In genomic region chrX:69161786-69162349, GRCh38 we compare ENCODE assay signal across 19 cellular contexts.
"Had no signal": no experiment of that assay in that cellular context is flagged by ENCODE, and none has a peak within 500 bp of the region (broad histone marks: within the 10 kb centered on the region; RNA-seq: fewer than 3 reads in every experiment).

No MANE protein-coding gene starts in this region.

- H3K9me3 ChIP-seq: heart left ventricle, left lung, transverse colon had no signal

- H3K4me3 ChIP-seq: coronary artery, heart left ventricle, left lung, transverse colon had no signal

- H3K27me3 ChIP-seq: brain microvascular endothelial cell, left lung, transverse colon had no signal

- DNase-seq: activated B cell treated with CpG ODN at 0.5 μM for 24 hours; activated CD4-positive, alpha-beta memory T cell treated with anti-CD3 and anti-CD28 coated beads, Interleukin-2, amount 10 ng/mL, durations not matched to agents 7 days and 5 days; activated CD4-positive, alpha-beta T cell treated with anti-CD3 and anti-CD28 coated beads for 48 hours; activated CD8-positive, alpha-beta memory T cell treated with anti-CD3 and anti-CD28 coated beads, Interleukin-2, amount 50 U/mL, for 4 hours; activated gamma-delta T cell; anterior cingulate cortex; brain microvascular endothelial cell; erythroblast; heart left ventricle; left lung; nephron progenitor cell; occipital lobe; retina; stimulated activated CD4-positive, alpha-beta T cell treated with anti-CD3 and anti-CD28 coated beads, Interleukin-12 subunit alpha, Interleukin-12 subunit beta, amount 100 ng/mL, for 4 hours; stimulated activated CD4-positive, alpha-beta T cell treated with anti-CD3 and anti-CD28 coated beads, Interleukin-1b, Interleukin-23, amount 100 ng/mL, for 48 hours; transverse colon had no signal

- H3K27me3 Mint-ChIP-seq: activated B cell treated with CpG ODN at 0.5 μM for 24 hours; activated CD4-positive, alpha-beta memory T cell treated with anti-CD3 and anti-CD28 coated beads, Interleukin-2, amount 10 ng/mL, durations not matched to agents 7 days and 5 days; stimulated activated naive CD8-positive, alpha-beta T cell treated with anti-CD3 and anti-CD28 coated beads, Interleukin-15, Interleukin-2, amounts not matched to agents 100 ng/mL and 50 ng/mL, for 24 hours had no signal

- H3K27ac Mint-ChIP-seq: activated B cell treated with CpG ODN at 0.5 μM for 24 hours; mesothelial cell of epicardium; stimulated activated naive CD8-positive, alpha-beta T cell treated with anti-CD3 and anti-CD28 coated beads, Interleukin-15, Interleukin-2, amounts not matched to agents 100 ng/mL and 50 ng/mL, for 24 hours had no signal

- H3K36me3 ChIP-seq: brain microvascular endothelial cell, transverse colon had no signal

- H3K9me3 Mint-ChIP-seq: activated B cell treated with CpG ODN at 0.5 μM for 24 hours; activated CD4-positive, alpha-beta memory T cell treated with anti-CD3 and anti-CD28 coated beads, Interleukin-2, amount 10 ng/mL, durations not matched to agents 7 days and 5 days; stimulated activated naive CD8-positive, alpha-beta T cell treated with anti-CD3 and anti-CD28 coated beads, Interleukin-15, Interleukin-2, amounts not matched to agents 100 ng/mL and 50 ng/mL, for 24 hours had no signal

- H3K27ac ChIP-seq: brain microvascular endothelial cell, coronary artery, heart left ventricle, left lung, transverse colon had no signal

- H3K4me1 ChIP-seq: left lung had no signal

- ATAC-seq: heart left ventricle, left lung had no signal

- H3K4me3 Mint-ChIP-seq: activated B cell treated with CpG ODN at 0.5 μM for 24 hours; activated CD4-positive, alpha-beta memory T cell treated with anti-CD3 and anti-CD28 coated beads, Interleukin-2, amount 10 ng/mL, durations not matched to agents 7 days and 5 days; mesothelial cell of epicardium; nephron progenitor cell; stimulated activated naive CD8-positive, alpha-beta T cell treated with anti-CD3 and anti-CD28 coated beads, Interleukin-15, Interleukin-2, amounts not matched to agents 100 ng/mL and 50 ng/mL, for 24 hours had no signal
